ENCODE assay signal across 21 cellular contexts in genomic region chr9:124663046-124663961, GRCh38.
DNase-seq lines count a peak whose midpoint lies in the region; ATAC-seq and TF ChIP-seq lines count a peak whose summit lies in the region.
"Had no signal": no experiment of that assay in that cellular context is flagged by ENCODE, and none has a peak within 500 bp of the region (broad histone marks: within the 10 kb centered on the region; RNA-seq: fewer than 3 reads in every experiment).

No MANE protein-coding gene starts in this region.

- H3K9me3 ChIP-seq in OCI-LY7 (ENCODE audit: low read length), result no peaks in the 10 kb centered on the region
- H3K9me3 ChIP-seq in gastrocnemius medialis, result no peaks in the 10 kb centered on the region
- no peaks in the 10 kb centered on the region for H3K9me3 ChIP-seq in lower lobe of right lung
- H3K9me3 ChIP-seq: heart right ventricle had no signal

- H3K4me3 Mint-ChIP-seq in neural crest cell, result peak overlapping the region; percentile 61
- H3K4me3 Mint-ChIP-seq: activated CD8-positive, alpha-beta memory T cell treated with anti-CD3 and anti-CD28 coated beads, Interleukin-2, amount 10 ng/mL, durations not matched to agents 7 days and 5 days; CD4-positive, alpha-beta T cell; GM23338; stimulated activated memory B cell treated with anti-CD40 and anti-IgM and Interleukin-4, amounts not matched to agents 10 μg/mL and 1 μg/mL and 100 μg/mL, for 72 hours had no signal

- peaks cover 50% of the 10 kb centered on the region for H3K4me1 Mint-ChIP-seq in neural crest cell

- in situ Hi-C loops in G401 (cut with HindIII; ENCODE audit: low sequenced_read_pairs) (no loop called here), gastrocnemius medialis (cut with MboI; ENCODE audit: low sequenced_read_pairs in 4 of 4) (no loop called here)

- BruUV-seq in OCI-LY7 (replicated peaks; lab: Mats Ljungman, UMichigan), result no TSS peak

- no peak overlapping the region for H3K4me3 ChIP-seq in OCI-LY7 (ENCODE audit: low read depth, low read length, poor library complexity, severe bottlenecking)
- H3K4me3 ChIP-seq in gastrocnemius medialis, result no peak overlapping the region
- H3K4me3 ChIP-seq in lower lobe of right lung, result no peak overlapping the region
- H3K4me3 ChIP-seq: GM23338, heart right ventricle had no signal

- no peak overlapping the region for H3K27ac Mint-ChIP-seq in neural crest cell (ENCODE audit: unreplicated experiment)
- H3K27ac Mint-ChIP-seq: activated CD8-positive, alpha-beta memory T cell treated with anti-CD3 and anti-CD28 coated beads, Interleukin-2, amount 10 ng/mL, durations not matched to agents 7 days and 5 days; activated T-helper 2 cell treated with anti-CD3 and anti-CD28 coated beads, Interferon-gamma antibody, Interleukin-2, Interleukin-4, amounts not matched to agents 10 μg/mL and 5 μg/mL and 100 μg/mL, durations not matched to agents 14 hours and 24 hours and 36 hours; CD4-positive, alpha-beta T cell; GM23338; stimulated activated memory B cell treated with anti-CD40 and anti-IgM and Interleukin-4, amounts not matched to agents 10 μg/mL and 1 μg/mL and 100 μg/mL, for 72 hours had no signal

- H3K36me3 ChIP-seq in OCI-LY7 (ENCODE audit: insufficient read depth, low read length), result 0 out of 2 replicates have a peak, but pooled peaks cover 8% of the 10 kb centered on the region
- H3K36me3 ChIP-seq in gastrocnemius medialis, result no peaks in the 10 kb centered on the region
- no peaks in the 10 kb centered on the region for H3K36me3 ChIP-seq in lower lobe of right lung
- H3K36me3 ChIP-seq: heart right ventricle had no signal

- H3K4me1 ChIP-seq in OCI-LY7 (ENCODE audit: insufficient read depth, low read length, poor library complexity, severe bottlenecking) (peaks cover 27% of the 10 kb centered on the region), gastrocnemius medialis (peaks cover 37 to 44% of the 10 kb centered on the region in 2 donors), lower lobe of right lung (peaks cover 16% of the 10 kb centered on the region)

- TF ChIP-seq CTCF in OCI-LY7 (conservative IDR thresholded peaks at IDR 0.05; ENCODE audit: low read length), result no peak
- TF ChIP-seq CTCF in neural crest cell (conservative IDR thresholded peaks at IDR 0.05), result no peak
- TF ChIP-seq CTCF in gastrocnemius medialis (IDR thresholded peaks at IDR 0.05 in 4 of 5, conservative IDR thresholded peaks at IDR 0.05 in 1 of 5), result no peak
- TF ChIP-seq CTCF in lower lobe of right lung (IDR thresholded peaks at IDR 0.05), result no peak

- H3K27ac ChIP-seq in OCI-LY7 (ENCODE audit: low read depth, low read length, poor library complexity, severe bottlenecking) (no peak overlapping the region), gastrocnemius medialis (no peak overlapping the region), lower lobe of right lung (no peak overlapping the region)
- H3K27ac ChIP-seq: heart right ventricle had no signal

- ATAC-seq in gastrocnemius medialis (no peak), lower lobe of right lung (no peak), HG02840 (IDR thresholded peaks at IDR 0.05; ENCODE audit: low FRiP score, unreplicated experiment) (no peak)
- ATAC-seq: activated CD8-positive, alpha-beta memory T cell treated with anti-CD3 and anti-CD28 coated beads, Interleukin-2, amount 10 ng/mL, durations not matched to agents 7 days and 5 days; GM23338; heart right ventricle; PC-3; stimulated activated memory B cell treated with anti-CD40 and anti-IgM and Interleukin-4, amounts not matched to agents 10 μg/mL and 1 μg/mL and 100 μg/mL, for 72 hours had no signal

- intact Hi-C loops in OCI-LY7 (cut with micrococcal nuclease; ENCODE audit: unreplicated experiment), result no loop called here
- intact Hi-C loops in gastrocnemius medialis (cut with DNase I; ENCODE audit: low total_unique reads), result no loop called here
- intact Hi-C loops in lower lobe of right lung (cut with DNase I), result no loop called here

- DNase-seq in G401 (ENCODE audit: low spot score) (peak; percentile 41), OCI-LY7 (ENCODE audit: low spot score) (no peak), dermis blood vessel endothelial cell (peak; percentile 92), neural crest cell (ENCODE audit: low read depth, low spot score) (no peak), gastrocnemius medialis (no peak), lower lobe of right lung (no peak), NCI-H2107 (lab: John Stamatoyannopoulos, UW) (no peak)
- DNase-seq: activated CD8-positive, alpha-beta memory T cell treated with anti-CD3 and anti-CD28 coated beads, Interleukin-2, amount 10 ng/mL, durations not matched to agents 7 days and 5 days; CD4-positive, alpha-beta T cell; heart right ventricle; islet precursor cell; mammary epithelial cell; NCI-H1092; NCI-H69; PC-3; stimulated activated CD4-positive, alpha-beta T cell treated with anti-CD3 and anti-CD28 coated beads, Interleukin-15, amount 100 ng/mL, for 24 hours; T1000 had no signal

- H3K27me3 Mint-ChIP-seq in neural crest cell (ENCODE audit: low read depth), result no peaks in the 10 kb centered on the region

- peak overlapping the region; percentile 83 for H3K4me2 ChIP-seq in OCI-LY7 (ENCODE audit: low read length)
- H3K4me2 ChIP-seq: GM23338 had no signal

- peaks cover 5% of the 10 kb centered on the region for H3K36me3 Mint-ChIP-seq in neural crest cell (ENCODE audit: low read depth)
- H3K36me3 Mint-ChIP-seq: stimulated activated memory B cell treated with anti-CD40 and anti-IgM and Interleukin-4, amounts not matched to agents 10 μg/mL and 1 μg/mL and 100 μg/mL, for 72 hours had no signal

- POLR2A ChIA-PET in OCI-LY7 (lab: Charles Lee), result no interaction called here

- H3K9me2 ChIP-seq in OCI-LY7 (ENCODE audit: insufficient read depth, low read length), result no peaks in the 10 kb centered on the region

- H3K27me3 ChIP-seq in gastrocnemius medialis, result no peaks in the 10 kb centered on the region
- no peaks in the 10 kb centered on the region for H3K27me3 ChIP-seq in lower lobe of right lung (ENCODE audit: low read depth)
- H3K27me3 ChIP-seq: heart right ventricle had no signal

- H4K20me1 ChIP-seq in OCI-LY7 (ENCODE audit: insufficient read depth, low read length), result peaks cover 11% of the 10 kb centered on the region; the same call in 1 of the 2 replicates

- TF ChIP-seq POLR2A in gastrocnemius medialis (IDR thresholded peaks at IDR 0.05), result no peak

- no peaks in the 10 kb centered on the region for H3K9me3 Mint-ChIP-seq in neural crest cell
- H3K9me3 Mint-ChIP-seq: activated T-helper 2 cell treated with anti-CD3 and anti-CD28 coated beads, Interferon-gamma antibody, Interleukin-2, Interleukin-4, amounts not matched to agents 10 μg/mL and 5 μg/mL and 100 μg/mL, durations not matched to agents 14 hours and 24 hours and 36 hours; CD4-positive, alpha-beta T cell; GM23338; stimulated activated memory B cell treated with anti-CD40 and anti-IgM and Interleukin-4, amounts not matched to agents 10 μg/mL and 1 μg/mL and 100 μg/mL, for 72 hours had no signal

- H2AFZ ChIP-seq in OCI-LY7 (ENCODE audit: low read length), result no peak overlapping the region
- H2AFZ ChIP-seq: GM23338 had no signal

- peaks cover 69% of the 10 kb centered on the region for H3K79me2 ChIP-seq in OCI-LY7 (ENCODE audit: insufficient read depth, low read depth, low read length)

- CTCF ChIA-PET in OCI-LY7 (lab: Charles Lee; ENCODE audit: unreplicated experiment), result no interaction called here

Comparison
In these comparisons a context has a peak if more than half of its experiments do, and no peak if none do; other contexts are left out.
1. DNase-seq: peak in G401 (single experiment) and dermis blood vessel endothelial cell (single experiment); none in OCI-LY7 (single experiment), neural crest cell (single experiment), gastrocnemius medialis (0 of 2), lower lobe of right lung (single experiment) and NCI-H2107 (single experiment).